In the genomic region with DNA sequence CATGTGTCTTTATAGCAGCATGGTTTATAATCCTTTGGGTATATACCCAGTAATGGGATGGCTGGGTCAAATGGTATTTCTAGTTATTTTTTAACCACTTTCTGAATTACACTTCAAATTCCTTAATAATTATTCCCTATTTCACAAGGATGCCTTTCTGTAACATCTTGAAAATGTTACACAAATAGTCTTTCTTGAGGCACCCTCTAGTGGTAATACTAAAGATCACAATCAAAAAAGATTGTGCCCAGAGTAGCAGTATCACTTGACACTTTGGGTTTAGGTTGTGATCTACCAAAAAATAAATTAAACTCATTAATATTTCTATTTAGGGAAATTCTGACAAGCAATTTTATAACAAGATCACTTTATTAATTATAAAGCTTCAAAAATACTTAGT, we compare ENCODE assay signal across 8 cellular contexts.
DNase-seq lines count a peak whose midpoint lies in the region; TF ChIP-seq lines count a peak whose summit lies in the region.
"Not testable (repeated sequence)": the region's sequence is repeated elsewhere in the genome, so short reads cannot be mapped to it uniquely, and the experiment has no call there.

No MANE protein-coding gene starts in this region.

- in situ Hi-C loops in SK-MEL-5 (cut with HindIII; ENCODE audit: low pct_unique_long_range_greater_than_20kb, low sequenced_read_pairs) = not testable (repeated sequence)

- not testable (repeated sequence) for H3K27me3 Mint-ChIP-seq in glutamatergic neuron (ENCODE audit: unreplicated experiment); type B pancreatic cell

- H3K9me3 Mint-ChIP-seq in glutamatergic neuron (ENCODE audit: unreplicated experiment); type B pancreatic cell: not testable (repeated sequence)

- H3K27ac Mint-ChIP-seq in glutamatergic neuron (ENCODE audit: unreplicated experiment); type B pancreatic cell: not testable (repeated sequence)

- not testable (repeated sequence) for H3K4me3 ChIP-seq in choroid plexus epithelial cell (ENCODE audit: low read depth, low read length)

- not testable (repeated sequence) for H3K4me3 Mint-ChIP-seq in glutamatergic neuron (ENCODE audit: unreplicated experiment); type B pancreatic cell

- DNase-seq in DMS53 (lab: John Stamatoyannopoulos, UW) (peak; percentile 63), HT-29 (ENCODE audit: low spot score) (peak; percentile 16), NCI-H446 (lab: John Stamatoyannopoulos, UW) (peak; percentile 4 to 14), SK-MEL-5 (ENCODE audit: low read depth, low spot score) (peak; percentile 36), choroid plexus epithelial cell (ENCODE audit: low read depth) (peak; percentile 39), myocyte (ENCODE audit: low read depth) (peak; percentile 18)
- not testable (repeated sequence) for DNase-seq in glutamatergic neuron; type B pancreatic cell (ENCODE audit: extremely low spot score, unreplicated experiment)

- TF ChIP-seq CTCF in choroid plexus epithelial cell (conservative IDR thresholded peaks at IDR 0.05; ENCODE audit: low read depth, low read length) (peak; percentile 44), glutamatergic neuron (IDR thresholded peaks at IDR 0.05; ENCODE audit: partially characterized antibody, unreplicated experiment) (peak; percentile 69), type B pancreatic cell (conservative IDR thresholded peaks at IDR 0.05) (peak; percentile 69)

- not testable (repeated sequence) for H3K4me1 Mint-ChIP-seq in glutamatergic neuron (ENCODE audit: low read depth, unreplicated experiment); type B pancreatic cell (ENCODE audit: unreplicated experiment)

- not testable (repeated sequence) for H3K36me3 Mint-ChIP-seq in glutamatergic neuron (ENCODE audit: unreplicated experiment); type B pancreatic cell
